Comparison of ENCODE assay signal across 5 cellular contexts in the genomic region with DNA sequence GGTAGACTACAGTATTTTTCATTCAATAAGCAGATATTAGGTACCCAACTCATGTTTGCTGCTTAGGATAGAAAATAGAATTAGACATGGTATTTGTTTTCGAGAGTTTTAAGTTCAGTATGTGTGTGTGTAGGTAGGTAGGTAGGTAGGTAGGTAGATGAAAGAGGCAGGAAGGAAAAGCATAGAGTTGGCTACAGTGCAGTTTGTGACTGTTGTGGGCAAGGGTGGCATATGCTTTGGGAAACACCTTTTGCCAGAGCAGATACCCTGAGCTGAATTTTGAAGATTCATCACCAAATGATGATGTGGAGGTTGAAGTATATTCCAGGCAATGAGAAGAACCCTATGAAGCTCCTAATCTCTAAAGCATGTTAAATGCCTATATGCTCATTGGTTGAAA. TPM values are rescaled to one million over a fixed set of nuclear protein-coding genes. Genes with fewer than 3 reads are reported as not detected.
"Had no signal": no experiment of that assay in that cellular context is flagged by ENCODE, and none has a peak within 500 bp of the region (broad histone marks: within the 10 kb centered on the region; RNA-seq: fewer than 3 reads in every experiment).

No MANE protein-coding gene starts in this region.

- H3K9me3 Mint-ChIP-seq: GM23338, H9 had no signal

- DNase-seq: H9, HCEC 1CT, IMR-90 had no signal

- ATAC-seq: GM23338, K562 had no signal

- H3K4me3 ChIP-seq: GM23338, K562 had no signal

- H3K4me1 Mint-ChIP-seq: GM23338, H9 had no signal

- H3K4me3 Mint-ChIP-seq: GM23338, H9 had no signal

- H3K27ac Mint-ChIP-seq: GM23338, H9 had no signal

RNA-seq across cellular contexts. Expression of a gene that starts 20.0 kb away (rescaled TPM):
- total RNA-seq: K562 had no signal
- polyA plus RNA-seq: K562 had no signal
